ENCODE assay signal across 13 cellular contexts in the genomic region with DNA sequence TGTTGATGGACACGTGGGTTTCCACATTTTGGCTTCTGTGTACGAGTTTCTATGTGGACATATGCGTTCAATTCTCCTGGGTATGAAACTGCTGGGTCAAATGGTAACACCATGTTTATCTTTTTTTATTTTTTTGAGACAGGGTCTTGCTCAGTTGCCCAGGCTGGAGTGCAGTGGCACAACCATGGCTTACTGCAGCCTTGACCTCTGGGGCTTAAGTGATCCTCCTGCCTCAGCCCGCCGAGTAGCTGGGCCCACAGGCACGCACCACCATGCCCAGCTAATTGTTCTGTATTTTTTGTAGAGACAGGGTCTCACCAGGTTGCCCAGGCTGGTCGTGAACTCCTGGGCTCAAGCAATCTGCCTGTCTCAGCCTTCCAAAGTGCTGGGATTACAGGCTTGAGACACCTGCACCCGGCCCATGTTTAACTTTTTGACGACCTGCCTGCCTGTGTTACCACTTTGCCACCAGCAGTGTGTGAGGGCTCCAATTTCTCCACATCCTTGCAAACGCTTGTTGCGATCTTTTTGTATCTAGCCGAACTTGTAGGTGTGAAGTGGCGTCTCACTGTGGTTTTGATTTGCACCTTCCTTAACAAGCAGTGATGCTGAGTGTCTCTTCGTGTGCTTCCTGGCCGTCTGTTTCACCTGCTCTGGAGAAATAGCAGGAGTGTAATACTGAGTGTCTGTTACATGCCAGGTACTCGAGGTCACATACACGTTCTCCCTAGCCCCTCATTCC.
"Had no signal": no experiment of that assay in that cellular context is flagged by ENCODE, and none has a peak within 500 bp of the region (broad histone marks: within the 10 kb centered on the region; RNA-seq: fewer than 3 reads in every experiment).

No MANE protein-coding gene starts in this region.

- H3K4me3 ChIP-seq: left ventricle myocardium inferior, sigmoid colon, stomach had no signal

- H3K27me3 Mint-ChIP-seq: activated CD8-positive, alpha-beta T cell treated with anti-CD3 and anti-CD28 coated beads for 36 hours; activated naive CD8-positive, alpha-beta T cell treated with anti-CD3 and anti-CD28 coated beads, Interleukin-2, amount 10 ng/mL, durations not matched to agents 7 days and 5 days; progenitor cell of endocrine pancreas; T-cell had no signal

- H3K4me1 ChIP-seq: sigmoid colon had no signal

- H3K4me3 Mint-ChIP-seq: activated CD8-positive, alpha-beta T cell treated with anti-CD3 and anti-CD28 coated beads for 36 hours; activated naive CD8-positive, alpha-beta T cell treated with anti-CD3 and anti-CD28 coated beads, Interleukin-2, amount 10 ng/mL, durations not matched to agents 7 days and 5 days had no signal

- H3K27ac ChIP-seq: left ventricle myocardium inferior, sigmoid colon, stomach, WERI-Rb-1 had no signal

- H3K27me3 ChIP-seq: sigmoid colon, stomach had no signal

- H3K9me3 ChIP-seq: left ventricle myocardium inferior, sigmoid colon, stomach had no signal

- H3K27ac Mint-ChIP-seq: activated CD8-positive, alpha-beta T cell treated with anti-CD3 and anti-CD28 coated beads for 36 hours; activated naive CD8-positive, alpha-beta T cell treated with anti-CD3 and anti-CD28 coated beads, Interleukin-2, amount 10 ng/mL, durations not matched to agents 7 days and 5 days; progenitor cell of endocrine pancreas had no signal

- DNase-seq: activated CD4-positive, alpha-beta T cell treated with anti-CD3 and anti-CD28 coated beads for 4 hours; activated CD8-positive, alpha-beta memory T cell treated with anti-CD3 and anti-CD28 coated beads, Interleukin-2, amount 50 U/mL, for 48 hours; activated CD8-positive, alpha-beta T cell treated with anti-CD3 and anti-CD28 coated beads for 36 hours; activated naive CD8-positive, alpha-beta T cell treated with anti-CD3 and anti-CD28 coated beads, Interleukin-2, amount 10 ng/mL, durations not matched to agents 7 days and 5 days; anterior cingulate cortex; foreskin melanocyte; left ventricle myocardium inferior; sigmoid colon; stimulated activated CD4-positive, alpha-beta T cell treated with anti-CD3 and anti-CD28 coated beads, Interleukin-2, amount 100 ng/mL, for 24 hours; stomach; T-cell; WERI-Rb-1 had no signal

- H3K9me3 Mint-ChIP-seq: activated CD8-positive, alpha-beta T cell treated with anti-CD3 and anti-CD28 coated beads for 36 hours; activated naive CD8-positive, alpha-beta T cell treated with anti-CD3 and anti-CD28 coated beads, Interleukin-2, amount 10 ng/mL, durations not matched to agents 7 days and 5 days; T-cell had no signal

- ATAC-seq: activated CD8-positive, alpha-beta T cell treated with anti-CD3 and anti-CD28 coated beads for 36 hours; T-cell had no signal
